In genomic region chrX:149829751-149830191, GRCh38 we compare ENCODE assay signal across 8 cellular contexts. TPM values are rescaled to one million over a fixed set of nuclear protein-coding genes. Genes with fewer than 3 reads are reported as not detected.
DNase-seq lines count a peak whose midpoint lies in the region; ATAC-seq and TF ChIP-seq lines count a peak whose summit lies in the region.

No MANE protein-coding gene starts in this region.

- no peaks in the 10 kb centered on the region for H3K27me3 Mint-ChIP-seq in WTC11 (ENCODE audit: low read depth)

- H3K9me3 Mint-ChIP-seq in WTC11, result peaks cover 5% of the 10 kb centered on the region

- intact Hi-C loops in left ventricle myocardium superior (cut with micrococcal nuclease) (no loop called here), tibial artery (cut with DNase I; ENCODE audit: low total_unique reads) (no loop called here), mucosa of descending colon (cut with DNase I, micrococcal nuclease) (no loop called here)

- peak overlapping the region; percentile 80 for H3K27ac ChIP-seq in cardiac muscle cell
- H3K27ac ChIP-seq in tibial artery, result peak overlapping the region in 1 of 2 donors; percentile 43

- no peaks in the 10 kb centered on the region for H3K4me1 ChIP-seq in cardiac muscle cell (ENCODE audit: low read depth)
- H3K4me1 ChIP-seq in tibial artery, result peaks cover 0 to 4% (median 0%) of the 10 kb centered on the region in 4 donors
- H3K4me1 ChIP-seq in mucosa of descending colon (ENCODE audit: low read depth), result no peaks in the 10 kb centered on the region

- peak overlapping the region; percentile 96 for H3K27ac Mint-ChIP-seq in WTC11

- POLR2A ChIA-PET in WTC11 (lab: Charles Lee), result interaction anchor here (0.7 kb wide), 1 partner anchor 19 kb away, joined by 4 read pairs; no protein-coding TSS in a partner anchor

- no peak for ATAC-seq in left ventricle myocardium superior
- peak; percentile 73 for ATAC-seq in WTC11
- ATAC-seq in mucosa of descending colon, result no peak

- CTCF ChIA-PET in WTC11 (lab: Charles Lee), result interaction anchor here (0.7 kb wide), 1 partner anchor 109 kb away, joined by 3 read pairs; the partner anchor contains the start of gene EOLA2

- no peaks in the 10 kb centered on the region for H3K27me3 ChIP-seq in cardiac muscle cell
- no peaks in the 10 kb centered on the region for H3K27me3 ChIP-seq in tibial artery

- H3K36me3 Mint-ChIP-seq in WTC11, result peaks cover 5% of the 10 kb centered on the region

- DNase-seq in cardiac muscle cell (ENCODE audit: low read depth in 1 of 2, low spot score in 1 of 2), result peak in 1 of 2 donors; percentile 33
- DNase-seq in left ventricle myocardium superior, result no peak
- no peak for DNase-seq in WTC11 (ENCODE audit: low spot score)
- DNase-seq in foreskin fibroblast, result peak; percentile 12 to 17
- DNase-seq in tibial artery, result no peak
- no peak for DNase-seq in cerebellar cortex (ENCODE audit: low spot score)
- no peak for DNase-seq in mucosa of descending colon
- DNase-seq in AG08395 (ENCODE audit: low spot score), result no peak

- H3K9me3 ChIP-seq in cardiac muscle cell (ENCODE audit: low read depth), result no peaks in the 10 kb centered on the region
- H3K9me3 ChIP-seq in tibial artery, result no peaks in the 10 kb centered on the region
- H3K9me3 ChIP-seq in mucosa of descending colon, result no peaks in the 10 kb centered on the region

- H3K4me1 Mint-ChIP-seq in WTC11, result peaks cover 77% of the 10 kb centered on the region

- TF ChIP-seq CTCF in cardiac muscle cell (IDR thresholded peaks at IDR 0.05; ENCODE audit: low read depth, low read length) (no peak), WTC11 (IDR thresholded peaks at IDR 0.05) (no peak), foreskin fibroblast (IDR thresholded peaks at IDR 0.05; ENCODE audit: low read depth, low read length) (no peak), tibial artery (IDR thresholded peaks at IDR 0.05) (no peak), mucosa of descending colon (IDR thresholded peaks at IDR 0.05) (no peak)

- H3K36me3 ChIP-seq in cardiac muscle cell (no peaks in the 10 kb centered on the region), tibial artery (no peaks in the 10 kb centered on the region), mucosa of descending colon (ENCODE audit: low read depth) (no peaks in the 10 kb centered on the region)

- peak overlapping the region; percentile 18 for H3K4me3 ChIP-seq in cardiac muscle cell
- peak overlapping the region in 1 of 2 donors; percentile 33 for H3K4me3 ChIP-seq in foreskin fibroblast (ENCODE audit: low read depth in 1 of 2, low read length in 2 of 2)
- peak overlapping the region; percentile 34 to 41 for H3K4me3 ChIP-seq in tibial artery
- no peak overlapping the region for H3K4me3 ChIP-seq in mucosa of descending colon

- H3K4me3 Mint-ChIP-seq in WTC11, result peak overlapping the region; percentile 72

TF ChIP-seq in WTC11, 78 proteins besides CTCF, POLR2A, EP300 and RAD21:
- TF ChIP-seq RELA (CRISPR knock-in tag; IDR thresholded peaks at IDR 0.05; ENCODE audit: borderline replicate concordance), result no peak
- no peak for TF ChIP-seq NFATC4 (CRISPR knock-in tag; IDR thresholded peaks at IDR 0.05)
- no peak for TF ChIP-seq RORB (CRISPR knock-in tag; IDR thresholded peaks at IDR 0.05)
- no peak for TF ChIP-seq IRF2 (CRISPR knock-in tag; IDR thresholded peaks at IDR 0.05; ENCODE audit: borderline replicate concordance, low read depth)
- TF ChIP-seq NR3C1 (CRISPR knock-in tag; conservative IDR thresholded peaks at IDR 0.05; ENCODE audit: low read depth), result no peak
- no peak for TF ChIP-seq CDX4 (CRISPR knock-in tag; IDR thresholded peaks at IDR 0.05; ENCODE audit: borderline replicate concordance)
- no peak for TF ChIP-seq TEAD1 (CRISPR knock-in tag; IDR thresholded peaks at IDR 0.05)

RNA-seq across cellular contexts. Expression of gene MAGEA9, which starts 48.0 kb away (rescaled TPM):
- total RNA-seq in cardiac muscle cell (not detected in 2 replicates), left ventricle myocardium superior (not detected), WTC11 (2021) (not detected in 3 replicates), mucosa of descending colon (not detected)
- not detected in 2 replicates for polyA plus RNA-seq in cardiac muscle cell

RNA-seq across cellular contexts. Expression of gene MAGEA8, which starts 51.2 kb away (rescaled TPM):
- total RNA-seq in cardiac muscle cell, result not detected in 2 replicates
- polyA plus RNA-seq in cardiac muscle cell, result 0.34 TPM in 1 of 2 replicates, not detected in the other
- total RNA-seq in left ventricle myocardium superior, result not detected
- total RNA-seq in WTC11 (2021), result not detected in 3 replicates
- not detected for total RNA-seq in mucosa of descending colon

RNA-seq across cellular contexts. Expression of gene HSFX1, which starts 55.9 kb away (rescaled TPM):
- total RNA-seq in cardiac muscle cell (4.0 and 5.2 TPM in 2 replicates), left ventricle myocardium superior (2.7 TPM), WTC11 (2021) (0.48 to 0.85 TPM (median 0.66 TPM) in 3 replicates), mucosa of descending colon (1 to 10 TPM; 1.3 to 2.2 (median 1.8) TPM)
- 2.6 and 3.5 TPM in 2 replicates for polyA plus RNA-seq in cardiac muscle cell

Comparison
In these comparisons a context has a peak if more than half of its experiments do, and no peak if none do; other contexts are left out.
1. DNase-seq: peak in foreskin fibroblast (2 of 2); none in left ventricle myocardium superior (single experiment), WTC11 (single experiment), tibial artery (0 of 2), cerebellar cortex (single experiment), mucosa of descending colon (0 of 3) and AG08395 (single experiment).